8 cellular contexts compared by ENCODE assay signal in the genomic region with DNA sequence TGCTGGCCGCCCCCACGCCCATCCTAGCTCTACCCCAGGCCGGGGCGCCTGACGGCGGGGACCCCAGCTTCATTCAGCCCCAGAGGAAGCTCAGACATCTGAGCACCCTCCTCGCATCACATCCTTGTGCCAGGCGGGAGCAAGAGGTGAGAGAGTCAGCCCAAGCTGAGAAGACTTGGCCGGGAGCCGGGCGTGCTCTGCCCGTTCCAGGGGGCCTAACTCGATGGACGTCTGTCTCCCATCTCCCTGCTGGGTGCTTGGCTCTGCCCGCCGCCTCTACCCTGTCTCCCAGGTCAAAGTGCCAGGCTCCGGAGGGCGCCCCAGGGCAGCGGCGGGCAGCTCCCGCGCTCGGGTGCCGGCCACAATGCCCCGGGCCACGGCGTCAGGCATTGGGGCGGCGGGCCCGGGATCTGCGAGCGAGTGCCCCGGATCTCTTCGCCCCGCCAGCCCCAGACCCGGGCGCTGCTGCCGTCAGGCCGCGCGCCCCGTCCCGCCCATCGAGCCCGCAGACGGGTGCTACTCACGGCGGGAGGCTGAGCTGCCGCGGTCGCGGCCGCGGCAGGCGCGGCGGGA. TPM values are rescaled to one million over a fixed set of nuclear protein-coding genes. Genes with fewer than 3 reads are reported as not detected.
DNase-seq lines count a peak whose midpoint lies in the region; ATAC-seq and TF ChIP-seq lines count a peak whose summit lies in the region.

No MANE protein-coding gene starts in this region.

- ATAC-seq in GM23338, result peak; percentile 61
- ATAC-seq in T-cell (replicated peaks in 1 of 4), result peak; percentile 48 to 69 (median 61)
- ATAC-seq in GM19328 (IDR thresholded peaks at IDR 0.05; ENCODE audit: unreplicated experiment), result no peak

- DNase-seq in EH (ENCODE audit: low read depth) (peak; percentile 23), GM23338 (ENCODE audit: low spot score) (peak; percentile 55), T-cell (peak in 5 of 34 experiments; percentile 7 to 25 (median 16)), fibroblast of mammary gland (ENCODE audit: low read depth) (no peak), osteoblast (ENCODE audit: insufficient read length, low spot score, missing footprints) (peak; percentile 96), NCI-H2196 (lab: John Stamatoyannopoulos, UW; ENCODE audit: unreplicated experiment) (no peak), NCI-H2029 treated with DMSO at 0.1 percent for 48 hours (lab: John Stamatoyannopoulos, UW) (no peak)

- no peaks in the 10 kb centered on the region for H4K20me1 ChIP-seq in GM23338 (replicated peaks; ENCODE audit: insufficient read depth)
- H4K20me1 ChIP-seq in osteoblast (ENCODE audit: insufficient read depth, low read length), result peaks cover 11% of the 10 kb centered on the region

- TF ChIP-seq CTCF in GM23338 (conservative IDR thresholded peaks at IDR 0.05; ENCODE audit: low read depth in 2 of 2) (no peak), fibroblast of mammary gland (conservative IDR thresholded peaks at IDR 0.05; ENCODE audit: control insufficient read depth, insufficient read depth, low read depth, low read length) (no peak), osteoblast (IDR thresholded peaks at IDR 0.05; ENCODE audit: extremely low read depth, low read depth, low read length) (no peak)

- H3K9me2 ChIP-seq in GM23338 (ENCODE audit: insufficient read depth), result no peaks in the 10 kb centered on the region

- H3K27me3 Mint-ChIP-seq in GM23338 (ENCODE audit: insufficient read depth, low read depth, poor library complexity) (peaks cover 33% of the 10 kb centered on the region), T-cell (peaks cover 7 to 13% of the 10 kb centered on the region in 2 donors)

- H3K36me3 ChIP-seq in GM23338 (ENCODE audit: insufficient read depth) (no peaks in the 10 kb centered on the region), osteoblast (ENCODE audit: insufficient read depth, low read length) (no peaks in the 10 kb centered on the region)

- H3K4me3 Mint-ChIP-seq in GM23338 (peak overlapping the region; percentile 69), T-cell (peak overlapping the region; percentile 54 to 81 (median 69))

- H3K27ac ChIP-seq in GM23338 (ENCODE audit: low read depth) (no peak overlapping the region), osteoblast (ENCODE audit: low read depth, low read length) (no peak overlapping the region)

- H3F3A ChIP-seq in GM23338 (replicated peaks; ENCODE audit: low read depth), result no peaks in the 10 kb centered on the region

- POLR2A ChIA-PET in T-cell (lab: Charles Lee), result interaction anchor here in 1 of 2 donors (0.6 kb wide), 1 partner anchor 104 kb away, joined by 3 read pairs; no protein-coding TSS in a partner anchor

- CTCF ChIA-PET in T-cell (lab: Charles Lee), result interaction anchor here (0.6 to 1.8 kb wide), 14 partner anchors 36 to 436 kb away, joined by 3 to 27 read pairs (median 5); no protein-coding TSS in a partner anchor

- H3K4me1 ChIP-seq in GM23338 (ENCODE audit: insufficient read depth) (peaks cover 9% of the 10 kb centered on the region; the same call in 1 of the 2 replicates), osteoblast (ENCODE audit: insufficient read depth, low read length) (peaks cover 11% of the 10 kb centered on the region)

- H2AFZ ChIP-seq in GM23338, result peak overlapping the region; percentile 98
- peak overlapping the region; percentile 73 for H2AFZ ChIP-seq in osteoblast (ENCODE audit: low read length)

- H3K36me3 Mint-ChIP-seq in GM23338 (ENCODE audit: low read depth) (no peaks in the 10 kb centered on the region), T-cell (no peaks in the 10 kb centered on the region)

- peaks cover 38% of the 10 kb centered on the region for H3K27me3 ChIP-seq in GM23338 (ENCODE audit: insufficient read depth)
- H3K27me3 ChIP-seq in osteoblast (ENCODE audit: insufficient read depth, low read length), result peaks cover 34% of the 10 kb centered on the region

- H3K27ac Mint-ChIP-seq in GM23338, result no peak overlapping the region
- H3K27ac Mint-ChIP-seq in T-cell, result no peak overlapping the region

- H3K79me2 ChIP-seq in GM23338 (replicated peaks; ENCODE audit: insufficient read depth) (no peaks in the 10 kb centered on the region), osteoblast (ENCODE audit: insufficient read depth, low read length) (no peaks in the 10 kb centered on the region)

- H3K4me1 Mint-ChIP-seq in GM23338 (peaks cover 9% of the 10 kb centered on the region; the same call in 2 of the 3 replicates), T-cell (peaks cover 7 to 28% (median 11%) of the 10 kb centered on the region in 3 donors)

- H3K9me3 Mint-ChIP-seq in GM23338 (no peaks in the 10 kb centered on the region), T-cell (no peaks in the 10 kb centered on the region)

- H3K4me2 ChIP-seq in GM23338 (peak overlapping the region; percentile 88), osteoblast (ENCODE audit: insufficient read depth, low read length) (peak overlapping the region; percentile 82)

- H3K4me3 ChIP-seq in GM23338 (peak overlapping the region; percentile 76), fibroblast of mammary gland (ENCODE audit: control insufficient read depth, low read depth, low read length) (peak overlapping the region; percentile 29), osteoblast (ENCODE audit: insufficient read depth, low read length) (peak overlapping the region; percentile 73)

- no peaks in the 10 kb centered on the region for H3K9me3 ChIP-seq in osteoblast (ENCODE audit: low read depth, low read length)

TF ChIP-seq in GM23338, 12 proteins besides CTCF, POLR2A, EP300 and RAD21 (continues in another document):
- TF ChIP-seq STAT1 (IDR thresholded peaks at IDR 0.05; ENCODE audit: unreplicated experiment), result no peak
- TF ChIP-seq, protein P1, sequence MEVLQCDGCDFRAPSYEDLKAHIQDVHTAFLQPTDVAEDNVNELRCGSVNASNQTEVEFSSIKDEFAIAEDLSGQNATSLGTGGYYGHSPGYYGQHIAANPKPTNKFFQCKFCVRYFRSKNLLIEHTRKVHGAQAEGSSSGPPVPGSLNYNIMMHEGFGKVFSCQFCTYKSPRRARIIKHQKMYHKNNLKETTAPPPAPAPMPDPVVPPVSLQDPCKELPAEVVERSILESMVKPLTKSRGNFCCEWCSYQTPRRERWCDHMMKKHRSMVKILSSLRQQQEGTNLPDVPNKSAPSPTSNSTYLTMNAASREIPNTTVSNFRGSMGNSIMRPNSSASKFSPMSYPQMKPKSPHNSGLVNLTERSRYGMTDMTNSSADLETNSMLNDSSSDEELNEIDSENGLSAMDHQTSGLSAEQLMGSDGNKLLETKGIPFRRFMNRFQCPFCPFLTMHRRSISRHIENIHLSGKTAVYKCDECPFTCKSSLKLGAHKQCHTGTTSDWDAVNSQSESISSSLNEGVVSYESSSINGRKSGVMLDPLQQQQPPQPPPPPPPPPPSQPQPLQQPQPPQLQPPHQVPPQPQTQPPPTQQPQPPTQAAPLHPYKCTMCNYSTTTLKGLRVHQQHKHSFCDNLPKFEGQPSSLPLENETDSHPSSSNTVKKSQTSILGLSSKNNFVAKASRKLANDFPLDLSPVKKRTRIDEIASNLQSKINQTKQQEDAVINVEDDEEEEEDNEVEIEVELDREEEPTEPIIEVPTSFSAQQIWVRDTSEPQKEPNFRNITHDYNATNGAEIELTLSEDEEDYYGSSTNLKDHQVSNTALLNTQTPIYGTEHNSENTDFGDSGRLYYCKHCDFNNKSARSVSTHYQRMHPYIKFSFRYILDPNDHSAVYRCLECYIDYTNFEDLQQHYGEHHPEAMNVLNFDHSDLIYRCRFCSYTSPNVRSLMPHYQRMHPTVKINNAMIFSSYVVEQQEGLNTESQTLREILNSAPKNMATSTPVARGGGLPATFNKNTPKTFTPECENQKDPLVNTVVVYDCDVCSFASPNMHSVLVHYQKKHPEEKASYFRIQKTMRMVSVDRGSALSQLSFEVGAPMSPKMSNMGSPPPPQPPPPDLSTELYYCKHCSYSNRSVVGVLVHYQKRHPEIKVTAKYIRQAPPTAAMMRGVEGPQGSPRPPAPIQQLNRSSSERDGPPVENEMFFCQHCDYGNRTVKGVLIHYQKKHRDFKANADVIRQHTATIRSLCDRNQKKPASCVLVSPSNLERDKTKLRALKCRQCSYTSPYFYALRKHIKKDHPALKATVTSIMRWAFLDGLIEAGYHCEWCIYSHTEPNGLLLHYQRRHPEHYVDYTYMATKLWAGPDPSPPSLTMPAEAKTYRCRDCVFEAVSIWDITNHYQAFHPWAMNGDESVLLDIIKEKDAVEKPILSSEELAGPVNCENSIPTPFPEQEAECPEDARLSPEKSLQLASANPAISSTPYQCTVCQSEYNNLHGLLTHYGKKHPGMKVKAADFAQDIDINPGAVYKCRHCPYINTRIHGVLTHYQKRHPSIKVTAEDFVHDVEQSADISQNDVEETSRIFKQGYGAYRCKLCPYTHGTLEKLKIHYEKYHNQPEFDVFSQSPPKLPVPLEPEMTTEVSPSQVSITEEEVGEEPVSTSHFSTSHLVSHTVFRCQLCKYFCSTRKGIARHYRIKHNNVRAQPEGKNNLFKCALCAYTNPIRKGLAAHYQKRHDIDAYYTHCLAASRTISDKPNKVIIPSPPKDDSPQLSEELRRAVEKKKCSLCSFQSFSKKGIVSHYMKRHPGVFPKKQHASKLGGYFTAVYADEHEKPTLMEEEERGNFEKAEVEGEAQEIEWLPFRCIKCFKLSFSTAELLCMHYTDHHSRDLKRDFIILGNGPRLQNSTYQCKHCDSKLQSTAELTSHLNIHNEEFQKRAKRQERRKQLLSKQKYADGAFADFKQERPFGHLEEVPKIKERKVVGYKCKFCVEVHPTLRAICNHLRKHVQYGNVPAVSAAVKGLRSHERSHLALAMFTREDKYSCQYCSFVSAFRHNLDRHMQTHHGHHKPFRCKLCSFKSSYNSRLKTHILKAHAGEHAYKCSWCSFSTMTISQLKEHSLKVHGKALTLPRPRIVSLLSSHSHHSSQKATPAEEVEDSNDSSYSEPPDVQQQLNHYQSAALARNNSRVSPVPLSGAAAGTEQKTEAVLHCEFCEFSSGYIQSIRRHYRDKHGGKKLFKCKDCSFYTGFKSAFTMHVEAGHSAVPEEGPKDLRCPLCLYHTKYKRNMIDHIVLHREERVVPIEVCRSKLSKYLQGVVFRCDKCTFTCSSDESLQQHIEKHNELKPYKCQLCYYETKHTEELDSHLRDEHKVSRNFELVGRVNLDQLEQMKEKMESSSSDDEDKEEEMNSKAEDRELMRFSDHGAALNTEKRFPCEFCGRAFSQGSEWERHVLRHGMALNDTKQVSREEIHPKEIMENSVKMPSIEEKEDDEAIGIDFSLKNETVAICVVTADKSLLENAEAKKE (CRISPR knock-in tag; IDR thresholded peaks at IDR 0.05), result no peak

RNA-seq across cellular contexts. Expression of a gene that starts 0.4 kb away (rescaled TPM):
- total RNA-seq in GM23338 (2014; rRNA removed; shearing (Covaris generic)), result 3.1 and 3.9 TPM in 2 replicates
- 1.6 and 2.2 TPM in 2 replicates for polyA plus RNA-seq in GM23338 (2016; fragmentation: Nextera tagmentation; extraction: Ambion mirVana)
- total RNA-seq in T-cell (10 to 100 TPM in 1 of 5 donors, 1 to 10 TPM in 3, under 1 TPM in 1; 0.78 to 23.5 (median 6.1) TPM), osteoblast (23.5 and 31.8 TPM in 2 replicates)

RNA-seq across cellular contexts. Expression of a gene that starts 47.8 kb away (rescaled TPM):
- 132 and 199 TPM in 2 replicates for total RNA-seq in GM23338 (2014; rRNA removed; shearing (Covaris generic))
- 318 and 366 TPM in 2 replicates for polyA plus RNA-seq in GM23338 (2016; fragmentation: Nextera tagmentation; extraction: Ambion mirVana)
- total RNA-seq in T-cell (10 to 100 TPM; 21.9 to 31.1 (median 25.9) TPM), osteoblast (45.2 and 51.0 TPM in 2 replicates)

RNA-seq across cellular contexts. Expression of a gene that starts 49.9 kb away (rescaled TPM):
- 27.5 and 33.3 TPM in 2 replicates for total RNA-seq in GM23338 (2014; rRNA removed; shearing (Covaris generic))
- polyA plus RNA-seq in GM23338 (2016; fragmentation: Nextera tagmentation; extraction: Ambion mirVana), result 29.1 and 33.8 TPM in 2 replicates
- 100 to 1,000 TPM in 4 of 5 donors, 10 to 100 TPM in 1; 98.8 to 168 (median 152) TPM for total RNA-seq in T-cell
- 51.0 and 51.9 TPM in 2 replicates for total RNA-seq in osteoblast

Comparison
In these comparisons a context has a peak if more than half of its experiments do, and no peak if none do; other contexts are left out.
1. DNase-seq: peak in EH (single experiment), GM23338 (single experiment) and osteoblast (single experiment); none in fibroblast of mammary gland (single experiment), NCI-H2196 (single experiment) and NCI-H2029 treated with DMSO at 0.1 percent for 48 hours (single experiment).
2. Peak in every context shown above with its lines, with median percentiles within 50 percentile points of each other: H3K4me3 ChIP-seq.